ENCODE assay signal across 1 cellular context in genomic region chr12:112091563-112091962, GRCh38.
TF ChIP-seq lines count a peak whose summit lies in the region.

No MANE protein-coding gene starts in this region.

TF ChIP-seq in HepG2, 621 proteins besides CTCF, POLR2A, EP300 and RAD21:
- TF ChIP-seq ZNF770 (CRISPR knock-in tag; IDR thresholded peaks at IDR 0.05) (0 out of 2 replicates have a peak, but pooled peaks have one; percentile 18), HOXA3 (CRISPR knock-in tag; IDR thresholded peaks at IDR 0.05) (no peak)
